Comparison of ENCODE assay signal across 9 cellular contexts in the genomic region with DNA sequence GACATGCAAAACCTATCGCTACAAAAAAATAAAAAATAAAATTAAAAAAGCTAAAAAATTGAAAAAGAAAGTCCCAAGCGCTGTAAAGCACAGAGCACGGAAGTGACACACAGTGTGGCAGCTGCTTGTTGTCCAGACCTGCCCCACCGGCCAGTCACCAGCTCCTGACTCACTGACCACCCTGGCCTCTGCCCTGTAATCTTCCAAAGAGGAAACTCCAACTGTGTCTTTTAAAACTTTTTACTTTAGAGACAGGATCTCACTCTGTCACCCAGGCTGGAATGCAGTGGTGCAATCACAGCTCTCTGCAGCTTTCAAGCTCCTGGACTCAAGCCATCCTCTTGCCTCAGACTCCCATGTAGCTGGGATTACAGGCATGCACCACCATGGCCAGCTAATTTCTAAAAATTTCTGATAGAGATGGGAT. TPM values are rescaled to one million over a fixed set of nuclear protein-coding genes. Genes with fewer than 3 reads are reported as not detected.
A peak's percentile ranks its signal among the peaks of the same experiment; 100 is the strongest.
DNase-seq lines count a peak whose midpoint lies in the region; ATAC-seq and TF ChIP-seq lines count a peak whose summit lies in the region.
"Had no signal": no experiment of that assay in that cellular context is flagged by ENCODE, and none has a peak within 500 bp of the region (broad histone marks: within the 10 kb centered on the region; RNA-seq: fewer than 3 reads in every experiment).

No MANE protein-coding gene starts in this region.

- H3K9me2 ChIP-seq in GM23338 (ENCODE audit: insufficient read depth), result no peaks in the 10 kb centered on the region
- no peaks in the 10 kb centered on the region for H3K9me2 ChIP-seq in hepatocyte (replicated peaks; ENCODE audit: insufficient read depth)

- H3K27me3 Mint-ChIP-seq in GM23338 (ENCODE audit: insufficient read depth, low read depth, poor library complexity), result peaks cover 24% of the 10 kb centered on the region
- no peaks in the 10 kb centered on the region for H3K27me3 Mint-ChIP-seq in activated T-helper 2 cell treated with anti-CD3 and anti-CD28 coated beads, Interferon-gamma antibody, Interleukin-2, Interleukin-4, amounts not matched to agents 10 μg/mL and 5 μg/mL and 100 μg/mL, durations not matched to agents 14 hours and 24 hours and 36 hours (ENCODE audit: low read depth)
- H3K27me3 Mint-ChIP-seq: activated naive CD8-positive, alpha-beta T cell had no signal

- H3K9me3 Mint-ChIP-seq in GM23338, result no peaks in the 10 kb centered on the region
- H3K9me3 Mint-ChIP-seq in activated T-helper 2 cell treated with anti-CD3 and anti-CD28 coated beads, Interferon-gamma antibody, Interleukin-2, Interleukin-4, amounts not matched to agents 10 μg/mL and 5 μg/mL and 100 μg/mL, durations not matched to agents 14 hours and 24 hours and 36 hours, result no peaks in the 10 kb centered on the region

- H3K4me1 Mint-ChIP-seq in GM23338, result peaks cover 86% of the 10 kb centered on the region
- H3K4me1 Mint-ChIP-seq in activated T-helper 2 cell treated with anti-CD3 and anti-CD28 coated beads, Interferon-gamma antibody, Interleukin-2, Interleukin-4, amounts not matched to agents 10 μg/mL and 5 μg/mL and 100 μg/mL, durations not matched to agents 14 hours and 24 hours and 36 hours (ENCODE audit: low read depth), result peaks cover 30% of the 10 kb centered on the region

- H2AFZ ChIP-seq in GM23338 (no peak overlapping the region), hepatocyte (no peak overlapping the region)

- H3F3A ChIP-seq in GM23338 (replicated peaks; ENCODE audit: low read depth), result peaks cover 21% of the 10 kb centered on the region

- intact Hi-C loops in activated T-helper 2 cell treated with anti-CD3 and anti-CD28 coated beads, Interferon-gamma antibody, Interleukin-2, Interleukin-4, amounts not matched to agents 10 μg/mL and 5 μg/mL and 100 μg/mL, durations not matched to agents 14 hours and 24 hours and 36 hours (cut with micrococcal nuclease), result no loop called here

- H3K27me3 ChIP-seq in GM23338 (ENCODE audit: insufficient read depth) (no peaks in the 10 kb centered on the region), adipocyte (replicated peaks; ENCODE audit: control insufficient read depth, insufficient read depth, low read length) (no peaks in the 10 kb centered on the region), hepatocyte (no peaks in the 10 kb centered on the region), skeletal muscle satellite cell (ENCODE audit: control insufficient read depth, insufficient read depth, low read length) (no peaks in the 10 kb centered on the region)

- H3K27ac Mint-ChIP-seq in GM23338, result peak overlapping the region; percentile 99
- no peak overlapping the region for H3K27ac Mint-ChIP-seq in activated T-helper 2 cell treated with anti-CD3 and anti-CD28 coated beads, Interferon-gamma antibody, Interleukin-2, Interleukin-4, amounts not matched to agents 10 μg/mL and 5 μg/mL and 100 μg/mL, durations not matched to agents 14 hours and 24 hours and 36 hours
- H3K27ac Mint-ChIP-seq: activated naive CD8-positive, alpha-beta T cell had no signal

- H3K9me3 ChIP-seq in adipocyte (ENCODE audit: control insufficient read depth, low read length), result no peaks in the 10 kb centered on the region
- no peaks in the 10 kb centered on the region for H3K9me3 ChIP-seq in hepatocyte (ENCODE audit: low read depth)
- H3K9me3 ChIP-seq in skeletal muscle satellite cell (replicated peaks; ENCODE audit: low read length), result no peaks in the 10 kb centered on the region

- H3K27ac ChIP-seq in GM23338 (ENCODE audit: low read depth), result peak overlapping the region; percentile 96
- H3K27ac ChIP-seq in hepatocyte, result peak overlapping the region; percentile 79

- peaks cover 4% of the 10 kb centered on the region; the same call in 2 of the 3 replicates for H3K36me3 Mint-ChIP-seq in GM23338 (ENCODE audit: low read depth)
- no peaks in the 10 kb centered on the region for H3K36me3 Mint-ChIP-seq in activated T-helper 2 cell treated with anti-CD3 and anti-CD28 coated beads, Interferon-gamma antibody, Interleukin-2, Interleukin-4, amounts not matched to agents 10 μg/mL and 5 μg/mL and 100 μg/mL, durations not matched to agents 14 hours and 24 hours and 36 hours (ENCODE audit: low read depth)

- H3K79me2 ChIP-seq in GM23338 (replicated peaks; ENCODE audit: insufficient read depth), result peaks cover 82% of the 10 kb centered on the region
- peaks cover 94% of the 10 kb centered on the region for H3K79me2 ChIP-seq in hepatocyte

- no peak overlapping the region for H3K4me3 Mint-ChIP-seq in GM23338
- H3K4me3 Mint-ChIP-seq in activated T-helper 2 cell treated with anti-CD3 and anti-CD28 coated beads, Interferon-gamma antibody, Interleukin-2, Interleukin-4, amounts not matched to agents 10 μg/mL and 5 μg/mL and 100 μg/mL, durations not matched to agents 14 hours and 24 hours and 36 hours (ENCODE audit: low read depth), result no peak overlapping the region
- H3K4me3 Mint-ChIP-seq: activated naive CD8-positive, alpha-beta T cell had no signal

- H3K4me3 ChIP-seq in GM23338 (peak overlapping the region; percentile 23; the same call in 1 of the 2 replicates), adipocyte (ENCODE audit: low read length) (no peak overlapping the region), hepatocyte (no peak overlapping the region), skeletal muscle satellite cell (ENCODE audit: low read length) (no peak overlapping the region)

- no peak for TF ChIP-seq CTCF in GM23338 (conservative IDR thresholded peaks at IDR 0.05; ENCODE audit: low read depth in 2 of 2)
- TF ChIP-seq CTCF in hepatocyte (IDR thresholded peaks at IDR 0.05; ENCODE audit: poor library complexity), result no peak

- H3K36me3 ChIP-seq in GM23338 (ENCODE audit: insufficient read depth), result no peaks in the 10 kb centered on the region
- H3K36me3 ChIP-seq in adipocyte (ENCODE audit: control insufficient read depth, insufficient read depth, low read length, severe bottlenecking), result no peaks in the 10 kb centered on the region
- no peaks in the 10 kb centered on the region for H3K36me3 ChIP-seq in hepatocyte (replicated peaks; ENCODE audit: insufficient read depth, low read depth)
- H3K36me3 ChIP-seq in skeletal muscle satellite cell (ENCODE audit: insufficient read depth, low read length), result no peaks in the 10 kb centered on the region

- 74% methylated on average over 4 of the region's 4 CpGs for WGBS in hepatocyte (ENCODE audit: low lambda C conversion rate, missing lambda C conversion rate)

- H3K4me2 ChIP-seq in GM23338, result peak overlapping the region; percentile 41
- peak overlapping the region; percentile 25 for H3K4me2 ChIP-seq in hepatocyte
- H3K4me2 ChIP-seq in skeletal muscle satellite cell (ENCODE audit: low read length), result peak overlapping the region; percentile 26

- H3K4me1 ChIP-seq in GM23338 (ENCODE audit: insufficient read depth) (peaks cover 71% of the 10 kb centered on the region), adipocyte (ENCODE audit: control insufficient read depth, insufficient read depth, low read length) (peaks cover 71% of the 10 kb centered on the region), hepatocyte (ENCODE audit: insufficient read depth) (peaks cover 29% of the 10 kb centered on the region), skeletal muscle satellite cell (ENCODE audit: control insufficient read depth, insufficient read depth, low read length) (peaks cover 64% of the 10 kb centered on the region)

- H4K20me1 ChIP-seq in GM23338 (replicated peaks; ENCODE audit: insufficient read depth) (no peaks in the 10 kb centered on the region), hepatocyte (ENCODE audit: insufficient read depth, poor library complexity, severe bottlenecking) (peaks cover 12% of the 10 kb centered on the region)

- peak overlapping the region; percentile 50 for H3K9ac ChIP-seq in adipocyte (ENCODE audit: low read length)
- H3K9ac ChIP-seq in skeletal muscle satellite cell (ENCODE audit: low read depth, low read length), result peak overlapping the region; percentile 58

- DNase-seq in GM23338 (ENCODE audit: low spot score) (no peak), adipocyte (ENCODE audit: low read depth) (peak; percentile 94), hepatocyte (ENCODE audit: low spot score) (peak; percentile 67), NCI-H1436 treated with DMSO at 0.1 percent for 48 hours (lab: John Stamatoyannopoulos, UW) (no peak), SKM-1 treated with dmso at 0.1 percent for 144 hours (lab: John Stamatoyannopoulos, UW; ENCODE audit: unreplicated experiment) (no peak)
- DNase-seq in activated T-helper 2 cell treated with anti-CD3 and anti-CD28 coated beads, Interferon-gamma antibody, Interleukin-2, Interleukin-4, amounts not matched to agents 10 μg/mL and 5 μg/mL and 100 μg/mL, durations not matched to agents 14 hours and 24 hours and 36 hours (ENCODE audit: low spot score), result no peak

- ATAC-seq in GM23338 (no peak), HG03571 (IDR thresholded peaks at IDR 0.05; ENCODE audit: unreplicated experiment) (no peak)

RNA-seq across cellular contexts. Expression of gene GNA12, which starts 23.6 kb away (rescaled TPM):
- 87.7 and 99.8 TPM in 2 replicates for total RNA-seq in GM23338 (2014; rRNA removed; shearing (Covaris generic))
- polyA plus RNA-seq in GM23338 (2016; fragmentation: Nextera tagmentation; extraction: Ambion mirVana) (24.0 and 25.2 TPM in 2 replicates), hepatocyte (34.8 and 40.2 TPM in 2 replicates)
- 28.4 and 54.8 TPM in 2 replicates for total RNA-seq in hepatocyte
- 22.3 and 25.1 TPM in 2 replicates for total RNA-seq in skeletal muscle satellite cell (2012; rRNA removed)
- 40.9 and 41.4 TPM in 2 replicates for total RNA-seq in activated T-helper 2 cell treated with anti-CD3 and anti-CD28 coated beads, Interferon-gamma antibody, Interleukin-2, Interleukin-4, amounts not matched to agents 10 μg/mL and 5 μg/mL and 100 μg/mL, durations not matched to agents 14 hours and 24 hours and 36 hours

Comparison
In these comparisons a context has a peak if more than half of its experiments do, and no peak if none do; other contexts are left out.
1. DNase-seq: peak in adipocyte (single experiment) and hepatocyte (single experiment); none in GM23338 (single experiment), NCI-H1436 treated with DMSO at 0.1 percent for 48 hours (single experiment), SKM-1 treated with dmso at 0.1 percent for 144 hours (single experiment) and activated T-helper 2 cell treated with anti-CD3 and anti-CD28 coated beads, Interferon-gamma antibody, Interleukin-2, Interleukin-4, amounts not matched to agents 10 μg/mL and 5 μg/mL and 100 μg/mL, durations not matched to agents 14 hours and 24 hours and 36 hours (single experiment).
2. Peak in every context shown above with its lines, with median percentiles within 50 percentile points of each other: H3K4me2 ChIP-seq.